Comparison of ENCODE assay signal across 1 cellular context in the genomic region with DNA sequence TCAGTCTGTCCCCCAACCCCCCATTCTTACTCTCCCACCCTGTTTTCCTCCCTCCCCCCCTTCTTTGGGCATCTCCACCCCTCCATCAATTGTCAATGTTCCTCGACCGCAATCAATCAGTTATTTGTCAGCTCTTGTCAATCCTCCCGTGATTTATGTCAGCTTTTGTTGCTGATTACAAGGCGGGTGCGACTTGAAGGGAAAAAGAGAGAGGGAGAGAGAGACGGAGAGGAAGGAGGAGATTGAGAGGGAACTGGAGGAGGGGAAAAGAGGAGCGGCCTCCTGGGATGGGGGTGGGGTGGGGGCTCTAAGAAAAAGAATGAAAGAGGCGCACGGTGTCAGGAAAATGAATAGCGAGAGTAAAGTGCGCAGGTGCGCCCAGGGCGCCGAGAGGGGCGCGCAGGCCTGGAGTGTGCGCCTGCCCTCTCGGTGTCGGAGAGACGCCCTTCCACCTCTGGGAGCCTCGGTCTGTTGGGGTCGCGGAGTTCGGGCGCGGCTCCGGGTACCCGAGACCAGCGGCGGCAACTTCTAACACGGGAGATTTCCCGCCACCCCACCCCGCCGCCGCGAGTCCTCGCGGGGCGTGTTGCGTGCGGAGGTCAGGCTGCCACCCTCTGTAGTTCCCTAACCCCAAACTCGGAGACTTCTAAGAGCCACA.
TF ChIP-seq lines count a peak whose summit lies in the region.

No MANE protein-coding gene starts in this region.

TF ChIP-seq in SK-N-SH, 30 proteins besides CTCF, POLR2A, EP300 and RAD21 (continued from another document):
- TF ChIP-seq, protein P1, sequence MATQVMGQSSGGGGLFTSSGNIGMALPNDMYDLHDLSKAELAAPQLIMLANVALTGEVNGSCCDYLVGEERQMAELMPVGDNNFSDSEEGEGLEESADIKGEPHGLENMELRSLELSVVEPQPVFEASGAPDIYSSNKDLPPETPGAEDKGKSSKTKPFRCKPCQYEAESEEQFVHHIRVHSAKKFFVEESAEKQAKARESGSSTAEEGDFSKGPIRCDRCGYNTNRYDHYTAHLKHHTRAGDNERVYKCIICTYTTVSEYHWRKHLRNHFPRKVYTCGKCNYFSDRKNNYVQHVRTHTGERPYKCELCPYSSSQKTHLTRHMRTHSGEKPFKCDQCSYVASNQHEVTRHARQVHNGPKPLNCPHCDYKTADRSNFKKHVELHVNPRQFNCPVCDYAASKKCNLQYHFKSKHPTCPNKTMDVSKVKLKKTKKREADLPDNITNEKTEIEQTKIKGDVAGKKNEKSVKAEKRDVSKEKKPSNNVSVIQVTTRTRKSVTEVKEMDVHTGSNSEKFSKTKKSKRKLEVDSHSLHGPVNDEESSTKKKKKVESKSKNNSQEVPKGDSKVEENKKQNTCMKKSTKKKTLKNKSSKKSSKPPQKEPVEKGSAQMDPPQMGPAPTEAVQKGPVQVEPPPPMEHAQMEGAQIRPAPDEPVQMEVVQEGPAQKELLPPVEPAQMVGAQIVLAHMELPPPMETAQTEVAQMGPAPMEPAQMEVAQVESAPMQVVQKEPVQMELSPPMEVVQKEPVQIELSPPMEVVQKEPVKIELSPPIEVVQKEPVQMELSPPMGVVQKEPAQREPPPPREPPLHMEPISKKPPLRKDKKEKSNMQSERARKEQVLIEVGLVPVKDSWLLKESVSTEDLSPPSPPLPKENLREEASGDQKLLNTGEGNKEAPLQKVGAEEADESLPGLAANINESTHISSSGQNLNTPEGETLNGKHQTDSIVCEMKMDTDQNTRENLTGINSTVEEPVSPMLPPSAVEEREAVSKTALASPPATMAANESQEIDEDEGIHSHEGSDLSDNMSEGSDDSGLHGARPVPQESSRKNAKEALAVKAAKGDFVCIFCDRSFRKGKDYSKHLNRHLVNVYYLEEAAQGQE (IDR thresholded peaks at IDR 0.05; ENCODE audit: low read depth, low read length), result no peak
- TF ChIP-seq GATA2 (CRISPR knock-in tag; IDR thresholded peaks at IDR 0.05), result no peak
- TF ChIP-seq, protein P2, sequence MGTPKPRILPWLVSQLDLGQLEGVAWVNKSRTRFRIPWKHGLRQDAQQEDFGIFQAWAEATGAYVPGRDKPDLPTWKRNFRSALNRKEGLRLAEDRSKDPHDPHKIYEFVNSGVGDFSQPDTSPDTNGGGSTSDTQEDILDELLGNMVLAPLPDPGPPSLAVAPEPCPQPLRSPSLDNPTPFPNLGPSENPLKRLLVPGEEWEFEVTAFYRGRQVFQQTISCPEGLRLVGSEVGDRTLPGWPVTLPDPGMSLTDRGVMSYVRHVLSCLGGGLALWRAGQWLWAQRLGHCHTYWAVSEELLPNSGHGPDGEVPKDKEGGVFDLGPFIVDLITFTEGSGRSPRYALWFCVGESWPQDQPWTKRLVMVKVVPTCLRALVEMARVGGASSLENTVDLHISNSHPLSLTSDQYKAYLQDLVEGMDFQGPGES (IDR thresholded peaks at IDR 0.05; ENCODE audit: low read depth, low read length), result no peak
- peak; percentile 65 for TF ChIP-seq NRF1 (IDR thresholded peaks at IDR 0.05; ENCODE audit: low read depth, low read length)
- TF ChIP-seq MEF2A (IDR thresholded peaks at IDR 0.05; ENCODE audit: borderline replicate concordance, low read depth), result no peak
- TF ChIP-seq TCF12 (IDR thresholded peaks at IDR 0.05), result peak; percentile 65; the same call in 1 of the 2 replicates
- TF ChIP-seq, protein P3, sequence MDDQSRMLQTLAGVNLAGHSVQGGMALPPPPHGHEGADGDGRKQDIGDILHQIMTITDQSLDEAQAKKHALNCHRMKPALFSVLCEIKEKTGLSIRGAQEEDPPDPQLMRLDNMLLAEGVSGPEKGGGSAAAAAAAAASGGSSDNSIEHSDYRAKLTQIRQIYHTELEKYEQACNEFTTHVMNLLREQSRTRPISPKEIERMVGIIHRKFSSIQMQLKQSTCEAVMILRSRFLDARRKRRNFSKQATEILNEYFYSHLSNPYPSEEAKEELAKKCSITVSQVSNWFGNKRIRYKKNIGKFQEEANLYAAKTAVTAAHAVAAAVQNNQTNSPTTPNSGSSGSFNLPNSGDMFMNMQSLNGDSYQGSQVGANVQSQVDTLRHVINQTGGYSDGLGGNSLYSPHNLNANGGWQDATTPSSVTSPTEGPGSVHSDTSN (IDR thresholded peaks at IDR 0.05), result peak; percentile 90
- TF ChIP-seq, protein P4, sequence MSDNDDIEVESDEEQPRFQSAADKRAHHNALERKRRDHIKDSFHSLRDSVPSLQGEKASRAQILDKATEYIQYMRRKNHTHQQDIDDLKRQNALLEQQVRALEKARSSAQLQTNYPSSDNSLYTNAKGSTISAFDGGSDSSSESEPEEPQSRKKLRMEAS (IDR thresholded peaks at IDR 0.05; ENCODE audit: low read depth), result no peak
- TF ChIP-seq TEAD4 (IDR thresholded peaks at IDR 0.05; ENCODE audit: borderline replicate concordance, insufficient read depth), result no peak
- no peak for TF ChIP-seq NFIC (IDR thresholded peaks at IDR 0.05; ENCODE audit: borderline replicate concordance)
- TF ChIP-seq, protein P5, sequence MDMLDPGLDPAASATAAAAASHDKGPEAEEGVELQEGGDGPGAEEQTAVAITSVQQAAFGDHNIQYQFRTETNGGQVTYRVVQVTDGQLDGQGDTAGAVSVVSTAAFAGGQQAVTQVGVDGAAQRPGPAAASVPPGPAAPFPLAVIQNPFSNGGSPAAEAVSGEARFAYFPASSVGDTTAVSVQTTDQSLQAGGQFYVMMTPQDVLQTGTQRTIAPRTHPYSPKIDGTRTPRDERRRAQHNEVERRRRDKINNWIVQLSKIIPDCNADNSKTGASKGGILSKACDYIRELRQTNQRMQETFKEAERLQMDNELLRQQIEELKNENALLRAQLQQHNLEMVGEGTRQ (IDR thresholded peaks at IDR 0.05; ENCODE audit: borderline replicate concordance, low read depth, low read length), result no peak
- no peak for TF ChIP-seq SMC3 (IDR thresholded peaks at IDR 0.05; ENCODE audit: low read depth, low read length)
- no peak for TF ChIP-seq FOXM1 (IDR thresholded peaks at IDR 0.05; ENCODE audit: low read depth)
- TF ChIP-seq RCOR1 (IDR thresholded peaks at IDR 0.05; ENCODE audit: low read length), result no peak
TF ChIP-seq in SK-N-SH: peak in this region for 7.
